In the genomic region with DNA sequence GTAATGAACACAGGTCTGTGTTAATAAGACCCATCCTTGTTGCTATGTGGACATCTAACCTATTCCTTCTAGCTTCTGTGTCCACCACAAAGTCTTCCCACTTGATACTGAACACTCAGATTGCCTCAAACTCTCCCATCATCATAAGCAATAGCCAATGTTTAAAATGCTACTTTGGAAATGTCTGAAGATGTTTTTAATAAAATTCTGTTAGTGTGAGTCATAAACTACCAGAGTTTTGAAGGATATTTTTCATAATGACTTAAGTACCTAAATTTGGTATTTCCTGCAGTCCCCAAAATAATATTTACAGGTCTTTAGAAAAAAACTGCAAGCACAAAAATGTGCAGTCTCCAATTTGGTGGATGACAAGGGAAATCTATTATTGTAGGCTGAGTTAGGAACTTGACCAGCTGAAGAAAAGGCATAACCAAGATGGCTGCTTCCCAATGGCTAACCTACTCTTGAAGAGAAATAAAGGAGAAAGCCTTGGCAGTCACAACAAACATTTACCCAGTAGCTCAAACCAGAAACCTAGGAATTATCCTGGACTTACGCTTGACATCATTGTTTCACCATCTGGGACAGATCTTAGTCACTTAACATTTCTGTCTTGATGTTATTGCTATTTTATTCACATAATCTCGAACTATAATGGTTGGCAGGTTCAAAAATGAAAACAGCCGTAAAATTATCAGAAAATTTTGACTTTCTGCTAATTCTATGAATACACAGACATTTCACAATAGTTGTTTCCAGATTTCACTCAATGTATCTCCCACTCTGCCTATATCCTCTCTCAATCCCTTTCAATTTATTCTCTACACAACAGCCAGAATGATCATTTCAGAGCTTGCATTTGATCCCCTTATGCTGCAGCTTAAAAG, we compare ENCODE assay signal across 1 cellular context.
TF ChIP-seq lines count a peak whose summit lies in the region.

No MANE protein-coding gene starts in this region.

TF ChIP-seq in SK-N-SH treated with all-trans-retinoic acid at 6 μM for 48 hours, 23 proteins besides CTCF, POLR2A, EP300 and RAD21 (continued from another document):
- no peak for TF ChIP-seq CREB5 (CRISPR knock-in tag; IDR thresholded peaks at IDR 0.05; ENCODE audit: low read depth)
- no peak for TF ChIP-seq PATZ1 (CRISPR knock-in tag; IDR thresholded peaks at IDR 0.05; ENCODE audit: borderline replicate concordance)
TF ChIP-seq in SK-N-SH treated with all-trans-retinoic acid at 6 μM for 48 hours: peak in this region for 0.
